ENCODE assay signal across 1 cellular context in the genomic region with DNA sequence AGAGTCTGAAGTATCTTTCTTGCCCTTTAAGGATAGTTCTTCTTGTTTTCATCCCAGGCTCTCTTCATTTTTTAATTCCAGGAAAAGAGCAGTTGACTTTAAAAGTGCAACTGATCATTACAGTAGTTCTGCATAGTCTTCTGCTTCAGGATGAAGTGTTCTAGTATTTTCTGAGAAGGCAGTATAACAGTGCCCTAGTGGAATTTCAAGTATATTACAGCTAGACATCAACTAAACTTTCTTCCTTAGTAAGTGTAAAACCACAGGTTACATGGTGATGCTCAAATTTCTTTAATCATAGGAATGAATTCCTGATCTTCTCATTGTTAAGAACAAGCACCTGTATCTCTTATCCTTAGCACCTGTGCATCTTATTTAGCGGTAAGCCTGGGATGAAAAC.
TF ChIP-seq lines count a peak whose summit lies in the region.

No MANE protein-coding gene starts in this region.

TF ChIP-seq in A549, 52 proteins besides CTCF, POLR2A, EP300 and RAD21:
- TF ChIP-seq HOXB5 (CRISPR knock-in tag; IDR thresholded peaks at IDR 0.05): no peak
- no peak for TF ChIP-seq ZSCAN20 (CRISPR knock-in tag; IDR thresholded peaks at IDR 0.05)
- TF ChIP-seq CHD2 (IDR thresholded peaks at IDR 0.05; ENCODE audit: low read length, partially characterized antibody): no peak
- TF ChIP-seq RARB (CRISPR knock-in tag; IDR thresholded peaks at IDR 0.05): no peak
- no peak for TF ChIP-seq CEBPB (IDR thresholded peaks at IDR 0.05)
- TF ChIP-seq HOXB13 (CRISPR knock-in tag; IDR thresholded peaks at IDR 0.05; ENCODE audit: low read depth): no peak
TF ChIP-seq in A549: peak in this region for 0.
